In genomic region chr1:107162745-107163144, GRCh38 we compare ENCODE assay signal across 23 cellular contexts. TPM values are rescaled to one million over a fixed set of nuclear protein-coding genes. Genes with fewer than 3 reads are reported as not detected.
"Had no signal": no experiment of that assay in that cellular context is flagged by ENCODE, and none has a peak within 500 bp of the region (broad histone marks: within the 10 kb centered on the region; RNA-seq: fewer than 3 reads in every experiment).

No MANE protein-coding gene starts in this region.

- H3K27me3 Mint-ChIP-seq: activated CD4-positive, alpha-beta memory T cell treated with anti-CD3 and anti-CD28 coated beads, Interleukin-2, amount 10 ng/mL, durations not matched to agents 7 days and 5 days had no signal

- H3K9me3 ChIP-seq: upper lobe of right lung had no signal

- H3K4me1 Mint-ChIP-seq: activated CD4-positive, alpha-beta memory T cell treated with anti-CD3 and anti-CD28 coated beads, Interleukin-2, amount 10 ng/mL, durations not matched to agents 7 days and 5 days; activated CD8-positive, alpha-beta memory T cell treated with anti-CD3 and anti-CD28 coated beads, Interleukin-2, amount 10 ng/mL, durations not matched to agents 7 days and 5 days; activated naive CD8-positive, alpha-beta T cell treated with anti-CD3 and anti-CD28 coated beads for 36 hours; activated T-helper 17 cell treated with anti-CD3 and anti-CD28 coated beads, Interleukin-2, amount 50 U/mL, for 72 hours; nephron progenitor cell; WTC11 had no signal

- H3K27ac Mint-ChIP-seq: activated CD4-positive, alpha-beta memory T cell treated with anti-CD3 and anti-CD28 coated beads, Interleukin-2, amount 10 ng/mL, durations not matched to agents 7 days and 5 days; activated CD8-positive, alpha-beta memory T cell treated with anti-CD3 and anti-CD28 coated beads, Interleukin-2, amount 10 ng/mL, durations not matched to agents 7 days and 5 days; activated naive CD8-positive, alpha-beta T cell treated with anti-CD3 and anti-CD28 coated beads for 36 hours; activated T-helper 17 cell treated with anti-CD3 and anti-CD28 coated beads, Interleukin-2, amount 50 U/mL, for 72 hours; nephron progenitor cell; T-helper 2 cell treated with Interferon-gamma antibody and Interleukin-4, amounts not matched to agents 5 μg/mL and 100 μg/mL, for 36 hours; WTC11 had no signal

- H3K9me3 Mint-ChIP-seq: nephron progenitor cell; T-helper 2 cell treated with Interferon-gamma antibody and Interleukin-4, amounts not matched to agents 5 μg/mL and 100 μg/mL, for 36 hours had no signal

- H3K27me3 ChIP-seq: dorsolateral prefrontal cortex, upper lobe of right lung had no signal

- H3K36me3 Mint-ChIP-seq: activated CD8-positive, alpha-beta memory T cell treated with anti-CD3 and anti-CD28 coated beads, Interleukin-2, amount 10 ng/mL, durations not matched to agents 7 days and 5 days; activated naive CD8-positive, alpha-beta T cell treated with anti-CD3 and anti-CD28 coated beads for 36 hours had no signal

- H3K4me1 ChIP-seq: upper lobe of right lung had no signal

- H3K36me3 ChIP-seq: upper lobe of right lung had no signal

- H3K4me3 Mint-ChIP-seq: activated CD4-positive, alpha-beta memory T cell treated with anti-CD3 and anti-CD28 coated beads, Interleukin-2, amount 10 ng/mL, durations not matched to agents 7 days and 5 days; activated CD8-positive, alpha-beta memory T cell treated with anti-CD3 and anti-CD28 coated beads, Interleukin-2, amount 10 ng/mL, durations not matched to agents 7 days and 5 days; activated naive CD8-positive, alpha-beta T cell treated with anti-CD3 and anti-CD28 coated beads for 36 hours; activated T-helper 17 cell treated with anti-CD3 and anti-CD28 coated beads, Interleukin-2, amount 50 U/mL, for 72 hours; nephron progenitor cell; T-helper 2 cell treated with Interferon-gamma antibody and Interleukin-4, amounts not matched to agents 5 μg/mL and 100 μg/mL, for 36 hours; WTC11 had no signal

- H3K4me3 ChIP-seq: dorsolateral prefrontal cortex, upper lobe of right lung had no signal

- H3K27ac ChIP-seq: dorsolateral prefrontal cortex, upper lobe of right lung had no signal

- DNase-seq: activated CD4-positive, alpha-beta memory T cell treated with anti-CD3 and anti-CD28 coated beads, Interleukin-2, amount 10 ng/mL, durations not matched to agents 7 days and 5 days; activated CD4-positive, alpha-beta T cell treated with anti-CD3 and anti-CD28 coated beads for 4 hours; activated CD8-positive, alpha-beta memory T cell treated with anti-CD3 and anti-CD28 coated beads, Interleukin-2, amount 10 ng/mL, durations not matched to agents 7 days and 5 days; activated naive CD4-positive, alpha-beta T cell; activated naive CD8-positive, alpha-beta T cell treated with anti-CD3 and anti-CD28 coated beads for 36 hours; activated T-cell treated with anti-CD3 and anti-CD28 coated beads, Interleukin-2, amount 50 U/mL, for 1 hour; amygdala; caudate nucleus; dorsolateral prefrontal cortex; erythroblast; hypothalamus; midbrain; nephron progenitor cell; occipital lobe; posterior cingulate gyrus; stimulated activated CD8-positive, alpha-beta memory T cell treated with anti-CD3 and anti-CD28 coated beads, Interleukin-4, amount 100 ng/mL, for 48 hours; stimulated activated naive CD4-positive, alpha-beta T cell; upper lobe of right lung had no signal

RNA-seq across cellular contexts. Expression of gene NTNG1, which starts 21.9 kb away (rescaled TPM):
- total RNA-seq: activated CD4-positive, alpha-beta memory T cell treated with anti-CD3 and anti-CD28 coated beads, Interleukin-2, amount 10 ng/mL, durations not matched to agents 7 days and 5 days; activated T-helper 17 cell treated with anti-CD3 and anti-CD28 coated beads, Interleukin-2, amount 50 U/mL, for 72 hours; left lobe of liver; lung microvascular endothelial cell had no signal
